ENCODE assay signal across 8 cellular contexts in the genomic region with DNA sequence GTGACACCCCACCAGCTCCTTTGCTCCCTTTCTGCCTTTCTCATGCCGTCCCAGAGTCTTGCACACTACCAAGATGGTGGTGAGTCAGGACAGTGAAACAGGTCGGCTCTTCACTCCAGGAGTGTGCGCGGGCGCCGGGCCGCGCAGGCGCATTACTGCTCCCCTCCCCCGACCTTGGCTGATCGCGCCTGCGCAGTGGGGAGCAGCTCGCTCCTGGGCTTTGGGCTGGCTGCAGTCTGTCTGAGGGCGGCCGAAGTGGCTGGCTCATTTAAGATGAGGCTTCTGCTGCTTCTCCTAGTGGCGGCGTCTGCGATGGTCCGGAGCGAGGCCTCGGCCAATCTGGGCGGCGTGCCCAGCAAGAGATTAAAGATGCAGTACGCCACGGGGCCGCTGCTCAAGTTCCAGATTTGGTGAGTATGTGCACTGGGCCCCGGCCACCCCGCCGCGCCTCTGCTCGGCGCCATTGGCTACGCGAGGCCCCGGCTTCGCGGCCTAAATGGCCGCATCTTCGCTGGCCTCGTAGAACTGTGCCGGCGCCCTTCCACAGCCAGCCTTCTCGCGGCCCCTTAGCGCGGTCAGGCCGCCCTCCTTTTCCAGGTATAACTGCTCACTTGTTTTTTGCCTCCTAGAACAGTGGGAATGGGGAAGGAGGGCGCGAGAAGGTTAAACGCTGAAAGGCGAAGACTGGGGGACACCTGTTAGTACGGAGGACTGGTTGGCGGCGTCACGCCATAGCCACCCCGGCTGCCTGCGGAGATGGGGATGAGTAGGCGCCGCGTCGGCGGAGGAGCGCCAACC. TPM values are rescaled to one million over a fixed set of nuclear protein-coding genes. Genes with fewer than 3 reads are reported as not detected.
A peak's percentile ranks its signal among the peaks of the same experiment; 100 is the strongest.
DNase-seq lines count a peak whose midpoint lies in the region; ATAC-seq, FAIRE-seq and TF ChIP-seq lines count a peak whose summit lies in the region.

A gene with protein sequence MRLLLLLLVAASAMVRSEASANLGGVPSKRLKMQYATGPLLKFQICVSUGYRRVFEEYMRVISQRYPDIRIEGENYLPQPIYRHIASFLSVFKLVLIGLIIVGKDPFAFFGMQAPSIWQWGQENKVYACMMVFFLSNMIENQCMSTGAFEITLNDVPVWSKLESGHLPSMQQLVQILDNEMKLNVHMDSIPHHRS (plus strand): TSS at position 232 of the 798 bp plus-strand sequence. CDS start 42 bp downstream, at position 274.

- peak within 1 kb of the TSS; percentile 90 for H3K4me3 ChIP-seq in fibroblast of the aortic adventitia (ENCODE audit: low read depth, low read length)

- peaks cover 62% of the 10 kb centered on the region for H3K4me1 Mint-ChIP-seq in nephron progenitor cell
- peaks cover 63% of the 10 kb centered on the region for H3K4me1 Mint-ChIP-seq in stimulated activated naive CD8-positive, alpha-beta T cell treated with anti-CD3 and anti-CD28 coated beads, Interleukin-15, amount 100 ng/mL, for 72 hours

- H3K27me3 Mint-ChIP-seq in nephron progenitor cell (ENCODE audit: low read depth, poor library complexity) = peaks cover 3% of the 10 kb centered on the region
- H3K27me3 Mint-ChIP-seq in stimulated activated naive CD8-positive, alpha-beta T cell treated with anti-CD3 and anti-CD28 coated beads, Interleukin-15, amount 100 ng/mL, for 72 hours = no peaks in the 10 kb centered on the region

- TF ChIP-seq POLR2A in H54 (IDR thresholded peaks at IDR 0.05; ENCODE audit: low read depth, low read length) = peak; percentile 97

- peak; percentile 93 for ATAC-seq in stimulated activated naive CD8-positive, alpha-beta T cell treated with anti-CD3 and anti-CD28 coated beads, Interleukin-15, amount 100 ng/mL, for 72 hours

- FAIRE-seq in H54 (lab: Jason Lieb, UNC) = peak; percentile 86

- TF ChIP-seq CTCF in fibroblast of the aortic adventitia (IDR thresholded peaks at IDR 0.05; ENCODE audit: insufficient read depth, low read length) = peak; percentile 40
- peak; percentile 35 for TF ChIP-seq CTCF in nephron progenitor cell (IDR thresholded peaks at IDR 0.05)

- DNase-seq in ELR (ENCODE audit: low read depth) (peak; percentile 94), H54 (ENCODE audit: insufficient read length, low spot score) (peak; percentile 91), M059J (ENCODE audit: low read depth) (peak; percentile 97), SHP77 (lab: John Stamatoyannopoulos, UW) (peak; percentile 69 to 86), fibroblast of the aortic adventitia (ENCODE audit: low read depth) (peak; percentile 97), nephron progenitor cell (peak; percentile 95)
- peak; percentile 94 for DNase-seq in activated effector memory CD4-positive, alpha-beta T cell treated with Interleukin-2 at 50 U/mL for 16 hours
- DNase-seq in stimulated activated naive CD8-positive, alpha-beta T cell treated with anti-CD3 and anti-CD28 coated beads, Interleukin-15, amount 100 ng/mL, for 72 hours = peak; percentile 97

- H3K27ac Mint-ChIP-seq in nephron progenitor cell = peak within 1 kb of the TSS; percentile 99
- H3K27ac Mint-ChIP-seq in stimulated activated naive CD8-positive, alpha-beta T cell treated with anti-CD3 and anti-CD28 coated beads, Interleukin-15, amount 100 ng/mL, for 72 hours = peak within 1 kb of the TSS; percentile 95 to 100

- H3K9me3 Mint-ChIP-seq in nephron progenitor cell = peaks cover 7% of the 10 kb centered on the region
- no peaks in the 10 kb centered on the region for H3K9me3 Mint-ChIP-seq in stimulated activated naive CD8-positive, alpha-beta T cell treated with anti-CD3 and anti-CD28 coated beads, Interleukin-15, amount 100 ng/mL, for 72 hours

- peaks cover 47% of the 10 kb centered on the region for H3K36me3 Mint-ChIP-seq in nephron progenitor cell (ENCODE audit: low read depth)

- H3K4me3 Mint-ChIP-seq in nephron progenitor cell = peak within 1 kb of the TSS; percentile 96
- peak within 1 kb of the TSS; percentile 89 to 90 for H3K4me3 Mint-ChIP-seq in stimulated activated naive CD8-positive, alpha-beta T cell treated with anti-CD3 and anti-CD28 coated beads, Interleukin-15, amount 100 ng/mL, for 72 hours

RNA-seq across cellular contexts. Expression of the gene that starts here (rescaled TPM):
- total RNA-seq in M059J (2014; rRNA removed; shearing (Covaris generic)) = 243 and 244 TPM in 2 replicates
- 37.9 and 150 TPM in 2 replicates for total RNA-seq in fibroblast of the aortic adventitia (ENCODE audit: low replicate concordance)

Comparison
In these comparisons a context has a peak if more than half of its experiments do, and no peak if none do; other contexts are left out.
1. Peak in every context shown above with its lines: DNase-seq, ATAC-seq and H3K4me3 ChIP-seq.